24 cellular contexts compared by ENCODE assay signal in the genomic region with DNA sequence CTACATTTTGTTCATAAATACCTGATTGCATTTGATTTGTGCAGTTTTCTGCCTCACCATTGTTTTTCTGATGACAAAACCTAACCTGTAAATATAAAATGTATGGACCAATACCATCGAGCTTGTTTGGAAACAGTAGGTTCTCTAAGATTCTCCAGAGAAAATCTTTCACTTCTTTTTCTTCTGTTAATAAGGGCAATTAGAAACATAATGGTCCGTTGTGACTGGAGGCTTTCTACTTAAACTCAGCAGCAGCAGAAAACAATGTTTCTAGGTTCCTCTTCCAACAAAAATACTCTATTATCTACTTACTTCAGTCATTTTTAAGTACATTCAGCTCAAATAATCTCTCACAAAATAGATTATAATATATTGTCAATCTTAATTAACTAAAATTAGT.
"Had no signal": no experiment of that assay in that cellular context is flagged by ENCODE, and none has a peak within 500 bp of the region (broad histone marks: within the 10 kb centered on the region; RNA-seq: fewer than 3 reads in every experiment).

No MANE protein-coding gene starts in this region.

- H3K36me3 ChIP-seq: colonic mucosa, esophagus squamous epithelium, gastroesophageal sphincter, sigmoid colon, suprapubic skin, thyroid gland, upper lobe of right lung, vagina had no signal

- ATAC-seq: gastroesophageal sphincter; left colon; left ventricle myocardium superior; stimulated activated effector memory CD8-positive, alpha-beta T cell treated with anti-CD3 and anti-CD28 coated beads, Interleukin-12 subunit alpha, Interleukin-12 subunit beta, amount 100 ng/mL, for 72 hours; stimulated activated naive CD8-positive, alpha-beta T cell treated with anti-CD3 and anti-CD28 coated beads, Interleukin-15, Interleukin-2, amounts not matched to agents 100 U/mL and 50 U/mL, for 24 hours; upper lobe of right lung had no signal

- H3K36me3 Mint-ChIP-seq: naive B cell; stimulated activated effector memory CD8-positive, alpha-beta T cell treated with anti-CD3 and anti-CD28 coated beads, Interleukin-12 subunit alpha, Interleukin-12 subunit beta, amount 100 ng/mL, for 72 hours had no signal

- H3K4me1 ChIP-seq: colonic mucosa, esophagus squamous epithelium, gastroesophageal sphincter, sigmoid colon, suprapubic skin, upper lobe of right lung, vagina had no signal

- H3K9me3 ChIP-seq: colonic mucosa, esophagus squamous epithelium, gastroesophageal sphincter, sigmoid colon, suprapubic skin, thyroid gland, upper lobe of right lung, vagina had no signal

- DNase-seq: colonic mucosa; dermis blood vessel endothelial cell; esophagus squamous epithelium; foreskin fibroblast; glutamatergic neuron; left colon; left ventricle myocardium superior; mesendoderm; naive B cell; nephron progenitor cell; posterior cingulate gyrus; sigmoid colon; stimulated activated CD4-positive, alpha-beta T cell treated with anti-CD3 and anti-CD28 coated beads, Interleukin-12 subunit alpha, Interleukin-12 subunit beta, amount 100 ng/mL, for 4 hours; stimulated activated CD4-positive, alpha-beta T cell treated with anti-CD3 and anti-CD28 coated beads, Interleukin-2, amount 100 ng/mL, for 48 hours; stimulated activated CD8-positive, alpha-beta memory T cell treated with anti-CD3 and anti-CD28 coated beads, Interleukin-4, amount 100 ng/mL, for 48 hours; stimulated activated naive CD8-positive, alpha-beta T cell treated with anti-CD3 and anti-CD28 coated beads, Interleukin-15, Interleukin-2, amounts not matched to agents 100 U/mL and 50 U/mL, for 24 hours; thyroid gland; upper lobe of right lung had no signal

- H3K4me3 Mint-ChIP-seq: naive B cell; nephron progenitor cell; stimulated activated effector memory CD8-positive, alpha-beta T cell treated with anti-CD3 and anti-CD28 coated beads, Interleukin-12 subunit alpha, Interleukin-12 subunit beta, amount 100 ng/mL, for 72 hours had no signal

- H3K4me3 ChIP-seq: colonic mucosa, esophagus squamous epithelium, gastroesophageal sphincter, lung, sigmoid colon, skin epidermis, suprapubic skin, thyroid gland, upper lobe of right lung, vagina had no signal

- H3K4me1 Mint-ChIP-seq: naive B cell; nephron progenitor cell; stimulated activated effector memory CD8-positive, alpha-beta T cell treated with anti-CD3 and anti-CD28 coated beads, Interleukin-12 subunit alpha, Interleukin-12 subunit beta, amount 100 ng/mL, for 72 hours had no signal

- H3K27me3 Mint-ChIP-seq: naive B cell had no signal

- H3K27ac ChIP-seq: colonic mucosa, esophagus squamous epithelium, gastroesophageal sphincter, sigmoid colon, skin epidermis, suprapubic skin, thyroid gland, upper lobe of right lung, vagina had no signal

- H3K27me3 ChIP-seq: colonic mucosa, esophagus squamous epithelium, gastroesophageal sphincter, sigmoid colon, suprapubic skin, thyroid gland, upper lobe of right lung, vagina had no signal

- H3K27ac Mint-ChIP-seq: nephron progenitor cell; stimulated activated effector memory CD8-positive, alpha-beta T cell treated with anti-CD3 and anti-CD28 coated beads, Interleukin-12 subunit alpha, Interleukin-12 subunit beta, amount 100 ng/mL, for 72 hours had no signal
